In genomic region chr16:66299349-66299748, GRCh38 we compare ENCODE assay signal across 17 cellular contexts.
"Had no signal": no experiment of that assay in that cellular context is flagged by ENCODE, and none has a peak within 500 bp of the region (broad histone marks: within the 10 kb centered on the region; RNA-seq: fewer than 3 reads in every experiment).

No MANE protein-coding gene starts in this region.

- DNase-seq: activated CD4-positive, alpha-beta T cell treated with anti-CD3 and anti-CD28 coated beads for 1 hour; activated CD4-positive, alpha-beta T cell treated with anti-CD3 and anti-CD28 coated beads, Interleukin-2, amount 50 U/mL, for 48 hours; activated naive CD4-positive, alpha-beta T cell treated with anti-CD3 and anti-CD28 coated beads for 36 hours; activated T-cell treated with anti-CD3 and anti-CD28 coated beads for 4 hours; immature natural killer cell; left colon; naive B cell; pancreas; stimulated activated CD4-positive, alpha-beta T cell treated with anti-CD3 and anti-CD28 coated beads, Interleukin-12 subunit alpha, Interleukin-12 subunit beta, amount 100 ng/mL, for 4 hours; tibial artery had no signal

- H3K4me1 ChIP-seq: adrenal gland, pancreas, tibial artery had no signal

- H3K27ac Mint-ChIP-seq: activated naive CD4-positive, alpha-beta T cell treated with anti-CD3 and anti-CD28 coated beads for 36 hours; activated T-helper 2 cell treated with anti-CD3 and anti-CD28 coated beads, Interferon-gamma antibody, Interleukin-2, Interleukin-4, amounts not matched to agents 10 μg/mL and 5 μg/mL and 100 μg/mL, durations not matched to agents 14 hours and 24 hours and 36 hours; immature natural killer cell; stimulated activated memory B cell treated with anti-CD40 and anti-IgM and Interleukin-4, amounts not matched to agents 10 μg/mL and 1 μg/mL and 100 μg/mL, for 72 hours; T-cell had no signal

- H3K27me3 ChIP-seq: adrenal gland, pancreas had no signal

- H3K36me3 ChIP-seq: adrenal gland, pancreas, tibial artery had no signal

- H3K36me3 Mint-ChIP-seq: immature natural killer cell; naive B cell; stimulated activated memory B cell treated with anti-CD40 and anti-IgM and Interleukin-4, amounts not matched to agents 10 μg/mL and 1 μg/mL and 100 μg/mL, for 72 hours; T-cell had no signal

- H3K4me3 ChIP-seq: adrenal gland, lung, pancreas, tibial artery had no signal

- H3K4me3 Mint-ChIP-seq: activated naive CD4-positive, alpha-beta T cell treated with anti-CD3 and anti-CD28 coated beads for 36 hours; stimulated activated memory B cell treated with anti-CD40 and anti-IgM and Interleukin-4, amounts not matched to agents 10 μg/mL and 1 μg/mL and 100 μg/mL, for 72 hours; T-cell had no signal

- ATAC-seq: left colon; pancreas; stimulated activated memory B cell treated with anti-CD40 and anti-IgM and Interleukin-4, amounts not matched to agents 10 μg/mL and 1 μg/mL and 100 μg/mL, for 72 hours had no signal

- H3K4me1 Mint-ChIP-seq: stimulated activated memory B cell treated with anti-CD40 and anti-IgM and Interleukin-4, amounts not matched to agents 10 μg/mL and 1 μg/mL and 100 μg/mL, for 72 hours had no signal

- H3K9me3 Mint-ChIP-seq: activated naive CD4-positive, alpha-beta T cell treated with anti-CD3 and anti-CD28 coated beads for 36 hours had no signal

- H3K27ac ChIP-seq: adrenal gland, epithelial cell of prostate, pancreas, tibial artery, VCaP had no signal

- H3K9me3 ChIP-seq: adrenal gland, pancreas, tibial artery had no signal
